Comparison of ENCODE assay signal across 8 cellular contexts in the genomic region with DNA sequence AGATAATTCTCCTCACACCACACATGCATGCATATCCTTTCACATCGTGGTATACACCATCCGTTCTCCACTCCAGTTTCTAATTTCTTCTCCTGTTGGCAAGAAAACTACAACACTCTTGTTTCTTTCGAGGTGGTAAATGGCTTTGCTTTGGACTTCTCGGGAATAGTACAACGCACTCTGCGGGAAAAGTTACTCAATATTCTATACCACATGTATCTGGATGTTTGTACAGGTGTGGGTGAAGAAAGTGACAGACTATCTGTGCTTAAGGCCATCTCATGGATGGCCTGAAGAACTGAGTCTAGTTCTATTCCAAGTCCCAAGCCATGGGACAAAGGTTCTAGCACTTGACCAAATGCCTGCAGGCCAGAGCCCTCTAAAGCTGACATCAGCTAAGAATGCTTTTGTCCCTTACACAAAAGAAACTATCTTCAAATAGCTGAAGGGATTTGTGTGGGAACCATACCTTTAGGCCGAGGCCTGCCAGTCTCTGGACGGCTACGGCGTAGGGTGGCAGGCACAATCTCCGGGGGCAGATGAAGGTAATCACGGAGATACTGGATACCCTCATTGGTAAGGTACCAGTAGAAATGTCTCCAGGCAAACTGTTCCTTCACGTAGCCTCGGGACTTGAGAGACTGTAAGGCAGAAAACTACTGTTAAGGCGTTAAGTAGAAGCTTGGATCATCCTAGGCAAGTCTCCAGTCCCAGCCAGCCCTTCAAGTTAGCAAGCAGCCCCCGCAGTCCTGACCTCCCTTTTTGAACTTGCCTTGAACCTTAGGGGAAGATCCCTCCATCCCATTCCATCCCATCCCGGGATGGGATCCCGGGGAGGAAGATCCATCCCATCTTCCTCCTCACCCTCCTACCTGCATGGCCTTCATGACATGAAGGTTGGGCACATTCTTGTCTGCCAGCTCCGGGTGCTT. TPM values are rescaled to one million over a fixed set of nuclear protein-coding genes. Genes with fewer than 3 reads are reported as not detected.
DNase-seq lines count a peak whose midpoint lies in the region; ATAC-seq and TF ChIP-seq lines count a peak whose summit lies in the region.

No MANE protein-coding gene starts in this region.

- peak overlapping the region; percentile 100 for H3K4me3 Mint-ChIP-seq in Calu3 (ENCODE audit: low read depth, unreplicated experiment)

- peaks cover 39% of the 10 kb centered on the region for H4K20me1 ChIP-seq in osteoblast (ENCODE audit: insufficient read depth, low read length)

- peak overlapping the region; percentile 100 for H3K27ac Mint-ChIP-seq in Calu3 (ENCODE audit: unreplicated experiment)

- peaks cover 8% of the 10 kb centered on the region for H3K27me3 Mint-ChIP-seq in Calu3 (ENCODE audit: unreplicated experiment)

- H3K27ac ChIP-seq in osteoblast (ENCODE audit: low read depth, low read length) (peak overlapping the region; percentile 83), caudate nucleus (ENCODE audit: low read depth, low read length) (no peak overlapping the region)

- TF ChIP-seq CTCF in Calu3 (IDR thresholded peaks at IDR 0.05; ENCODE audit: unreplicated experiment), result no peak
- no peak for TF ChIP-seq CTCF in epithelial cell of esophagus (IDR thresholded peaks at IDR 0.05; ENCODE audit: insufficient read depth, low read depth, low read length, missing control alignments)
- TF ChIP-seq CTCF in osteoblast (IDR thresholded peaks at IDR 0.05; ENCODE audit: extremely low read depth, low read depth, low read length), result no peak

- H3K79me2 ChIP-seq in osteoblast (ENCODE audit: insufficient read depth, low read length), result peaks cover 49% of the 10 kb centered on the region

- H3K27me3 ChIP-seq in osteoblast (ENCODE audit: insufficient read depth, low read length), result no peaks in the 10 kb centered on the region

- H3K36me3 Mint-ChIP-seq in Calu3 (ENCODE audit: insufficient read depth, unreplicated experiment), result peaks cover 73% of the 10 kb centered on the region

- CTCF ChIA-PET in Calu3 (lab: Charles Lee), result interaction anchor here (0.6 to 0.7 kb wide), 2 partner anchors 55 to 715 kb away, joined by 3 to 4 read pairs; no protein-coding TSS in a partner anchor

- intact Hi-C loops in Calu3 (cut with micrococcal nuclease; ENCODE audit: unreplicated experiment), result no loop called here

- peaks cover 52% of the 10 kb centered on the region for H3K36me3 ChIP-seq in osteoblast (ENCODE audit: insufficient read depth, low read length)

- DNase-seq in Calu3, result no peak
- DNase-seq in epithelial cell of esophagus (ENCODE audit: low read depth), result no peak
- DNase-seq in osteoblast (ENCODE audit: insufficient read length, low spot score, missing footprints), result no peak
- DNase-seq in caudate nucleus (lab: John Stamatoyannopoulos, UW), result no peak

- peak overlapping the region; percentile 96 for H3K4me2 ChIP-seq in osteoblast (ENCODE audit: insufficient read depth, low read length)

- ATAC-seq in GM19452 (IDR thresholded peaks at IDR 0.05; ENCODE audit: unreplicated experiment), result no peak
- ATAC-seq in GM19328 (IDR thresholded peaks at IDR 0.05; ENCODE audit: unreplicated experiment), result no peak
- no peak for ATAC-seq in HG03025 (IDR thresholded peaks at IDR 0.05; ENCODE audit: low FRiP score, unreplicated experiment)

- H3K9me3 ChIP-seq in osteoblast (ENCODE audit: low read depth, low read length), result no peaks in the 10 kb centered on the region

- BruUV-seq in Calu3 (replicated peaks; lab: Mats Ljungman, UMichigan), result no TSS peak

- peaks cover 23% of the 10 kb centered on the region for H3K4me1 ChIP-seq in osteoblast (ENCODE audit: insufficient read depth, low read length)

- H3K4me3 ChIP-seq in epithelial cell of esophagus (ENCODE audit: low read length) (peak overlapping the region; percentile 99), osteoblast (ENCODE audit: insufficient read depth, low read length) (peak overlapping the region; percentile 82)

- peaks cover 21% of the 10 kb centered on the region for H3K4me1 Mint-ChIP-seq in Calu3 (ENCODE audit: low read depth, unreplicated experiment)

- no peak overlapping the region for H2AFZ ChIP-seq in osteoblast (ENCODE audit: low read length)

- no peaks in the 10 kb centered on the region for H3K9me3 Mint-ChIP-seq in Calu3 (ENCODE audit: low read depth, unreplicated experiment)

TF ChIP-seq in PFSK-1, 5 proteins besides CTCF, POLR2A, EP300 and RAD21:
- TF ChIP-seq POLR2AphosphoS5 (IDR thresholded peaks at IDR 0.05; ENCODE audit: low read depth, low read length) (peak; percentile 10; the same call in 1 of the 2 replicates), SIN3A (IDR thresholded peaks at IDR 0.05; ENCODE audit: borderline replicate concordance, insufficient read depth, low read length) (no peak)

RNA-seq across cellular contexts. Expression of a gene that starts 1.4 kb away (rescaled TPM):
- 1,887 and 2,049 TPM in 2 replicates for total RNA-seq in Calu3 (2022)
- polyA plus RNA-seq in PFSK-1 (2012; ENCODE audit: insufficient read length, low read depth), result 3,236 TPM
- total RNA-seq in osteoblast, result 1,993 and 2,228 TPM in 2 replicates

RNA-seq across cellular contexts. Expression of a gene that starts 32.0 kb away (rescaled TPM):
- 43.9 and 48.4 TPM in 2 replicates for total RNA-seq in Calu3 (2022)
- polyA plus RNA-seq in PFSK-1 (2012; ENCODE audit: insufficient read length, low read depth), result 13.1 TPM
- 37.6 and 42.4 TPM in 2 replicates for total RNA-seq in osteoblast

RNA-seq across cellular contexts. Expression of a gene that starts 41.4 kb away (rescaled TPM):
- 0.26 and 0.69 TPM in 2 replicates for total RNA-seq in Calu3 (2022)
- 0.14 TPM for polyA plus RNA-seq in PFSK-1 (2012; ENCODE audit: insufficient read length, low read depth)
- total RNA-seq in osteoblast, result not detected in 2 replicates
